In genomic region chr9:114522847-114523246, GRCh38 we compare ENCODE assay signal across 26 cellular contexts.
"Had no signal": no experiment of that assay in that cellular context is flagged by ENCODE, and none has a peak within 500 bp of the region (broad histone marks: within the 10 kb centered on the region; RNA-seq: fewer than 3 reads in every experiment).

No MANE protein-coding gene starts in this region.

- H3K27ac ChIP-seq: coronary artery, dorsolateral prefrontal cortex, epithelial cell of prostate, esophagus squamous epithelium, gastrocnemius medialis, heart right ventricle, left lung had no signal

- H3K36me3 Mint-ChIP-seq: mesothelial cell of epicardium had no signal

- FAIRE-seq: colon, endometrium, islet of Langerhans, keratinocyte had no signal

- DNase-seq: dermis blood vessel endothelial cell; dorsolateral prefrontal cortex; effector CD4-positive, alpha-beta T cell; effector memory CD4-positive, alpha-beta T cell; erythroblast; esophagus squamous epithelium; foreskin fibroblast; foreskin melanocyte; gastrocnemius medialis; glutamatergic neuron; head of caudate nucleus; heart right ventricle; hippocampal formation; left cardiac atrium; left lung; left ventricle myocardium superior; mesenchymal stem cell; naive thymus-derived CD4-positive, alpha-beta T cell had no signal

- H3K4me1 Mint-ChIP-seq: mesothelial cell of epicardium had no signal

- H3K27ac Mint-ChIP-seq: mesothelial cell of epicardium; naive thymus-derived CD4-positive, alpha-beta T cell had no signal

- H3K36me3 ChIP-seq: esophagus squamous epithelium, gastrocnemius medialis, heart right ventricle, left lung had no signal

- H3K4me3 ChIP-seq: coronary artery, dorsolateral prefrontal cortex, esophagus squamous epithelium, gastrocnemius medialis, heart right ventricle, left lung had no signal

- ATAC-seq: esophagus mucosa; gastrocnemius medialis; heart right ventricle; left cardiac atrium; left lung; left ventricle myocardium superior; naive thymus-derived CD4-positive, alpha-beta T cell had no signal

- H3K4me3 Mint-ChIP-seq: mesothelial cell of epicardium; naive thymus-derived CD4-positive, alpha-beta T cell had no signal

- H3K4me1 ChIP-seq: gastrocnemius medialis, left lung had no signal

- H3K9me3 Mint-ChIP-seq: mesothelial cell of epicardium had no signal

- H3K9me3 ChIP-seq: esophagus squamous epithelium, gastrocnemius medialis, heart right ventricle, left lung had no signal
